In genomic region chr10:106609867-106610266, GRCh38 we compare ENCODE assay signal across 12 cellular contexts.
A peak's percentile ranks its signal among the peaks of the same experiment; 100 is the strongest.
DNase-seq lines count a peak whose midpoint lies in the region; ATAC-seq, FAIRE-seq and TF ChIP-seq lines count a peak whose summit lies in the region.
"Had no signal": no experiment of that assay in that cellular context is flagged by ENCODE, and none has a peak within 500 bp of the region (broad histone marks: within the 10 kb centered on the region; RNA-seq: fewer than 3 reads in every experiment).

No MANE protein-coding gene starts in this region.

- no peak for FAIRE-seq in urothelium cell line (lab: Jason Lieb, UNC)

- H3K36me3 ChIP-seq in OCI-LY3 (replicated peaks; ENCODE audit: low read depth, low read length), result no peaks in the 10 kb centered on the region

- DNase-seq in fibroblast of the aortic adventitia (ENCODE audit: low read depth), result no peak
- no peak for DNase-seq in T-helper 1 cell
- DNase-seq in cerebellar cortex (ENCODE audit: low spot score), result no peak
- no peak for DNase-seq in urothelium cell line (ENCODE audit: low spot score)
- no peak for DNase-seq in effector CD4-positive, alpha-beta T cell
- DNase-seq: amniotic stem cell; CD4-positive, alpha-beta memory T cell; islet precursor cell; NCI-H526 treated with DMSO at 0.1 percent for 48 hours had no signal

- no peak overlapping the region for H3K27ac ChIP-seq in C4-2B
- H3K27ac ChIP-seq in OCI-LY3 (ENCODE audit: low read length), result no peak overlapping the region

- H3K4me2 ChIP-seq in OCI-LY3 (ENCODE audit: low read length), result no peak overlapping the region

- no peak overlapping the region for H3K9ac ChIP-seq in OCI-LY3 (ENCODE audit: low read length)

- peak; percentile 52 for ATAC-seq in GM19397 (IDR thresholded peaks at IDR 0.05; ENCODE audit: unreplicated experiment)

- TF ChIP-seq CTCF in C4-2B (conservative IDR thresholded peaks at IDR 0.05) (peak; percentile 42), OCI-LY3 (IDR thresholded peaks at IDR 0.05; ENCODE audit: low read depth, low read length) (peak; percentile 13; the same call in 1 of the 2 replicates), fibroblast of the aortic adventitia (IDR thresholded peaks at IDR 0.05; ENCODE audit: insufficient read depth, low read length) (peak; percentile 13)

- no peaks in the 10 kb centered on the region for H3K27me3 ChIP-seq in OCI-LY3 (ENCODE audit: low read depth, low read length)

- no peaks in the 10 kb centered on the region for H3K4me1 ChIP-seq in OCI-LY3 (ENCODE audit: low read length)

- H4K20me1 ChIP-seq in OCI-LY3 (ENCODE audit: insufficient read depth, low read length), result no peaks in the 10 kb centered on the region

- H3K79me2 ChIP-seq in OCI-LY3 (ENCODE audit: low read length), result no peaks in the 10 kb centered on the region

- H3K4me3 ChIP-seq in OCI-LY3 (ENCODE audit: low read length) (no peak overlapping the region), fibroblast of the aortic adventitia (ENCODE audit: low read depth, low read length) (no peak overlapping the region)

- H2AFZ ChIP-seq in OCI-LY3 (ENCODE audit: low read depth, low read length), result no peak overlapping the region

- H3K9me3 ChIP-seq in OCI-LY3 (ENCODE audit: insufficient read depth, low read length), result no peaks in the 10 kb centered on the region
